ENCODE assay signal across 31 cellular contexts in genomic region chrY:8452963-8453362, GRCh38.
"Had no signal": no experiment of that assay in that cellular context is flagged by ENCODE, and none has a peak within 500 bp of the region (broad histone marks: within the 10 kb centered on the region; RNA-seq: fewer than 3 reads in every experiment).

No MANE protein-coding gene starts in this region.

- H3K27ac Mint-ChIP-seq: activated CD4-positive, alpha-beta T cell treated with anti-CD3 and anti-CD28 coated beads, Interleukin-2, amount 10 ng/mL, durations not matched to agents 24 days and 14 days; activated CD8-positive, alpha-beta T cell treated with anti-CD3 and anti-CD28 coated beads for 36 hours; activated naive CD4-positive, alpha-beta T cell treated with anti-CD3 and anti-CD28 coated beads for 36 hours; activated naive CD8-positive, alpha-beta T cell treated with anti-CD3 and anti-CD28 coated beads, Interleukin-2, amount 10 ng/mL, durations not matched to agents 7 days and 5 days; T-helper 1 cell treated with Interleukin-12 subunit alpha and Interleukin-12 subunit beta and Interleukin-4 antibody, amounts not matched to agents 30 μg/mL and 1 μg/mL, for 36 hours; T-helper 2 cell treated with Interferon-gamma antibody and Interleukin-4, amounts not matched to agents 5 μg/mL and 100 μg/mL, for 36 hours had no signal

- H3K4me1 Mint-ChIP-seq: activated CD4-positive, alpha-beta T cell treated with anti-CD3 and anti-CD28 coated beads, Interleukin-2, amount 10 ng/mL, durations not matched to agents 24 days and 14 days; activated naive CD8-positive, alpha-beta T cell treated with anti-CD3 and anti-CD28 coated beads, Interleukin-2, amount 10 ng/mL, durations not matched to agents 7 days and 5 days had no signal

- H3K27me3 ChIP-seq: adrenal gland, body of pancreas, breast epithelium, MG63, Peyer's patch had no signal

- H3K27ac ChIP-seq: adrenal gland, body of pancreas, breast epithelium, Peyer's patch had no signal

- H3K4me1 ChIP-seq: adrenal gland, body of pancreas, breast epithelium, Peyer's patch had no signal

- ATAC-seq: activated CD8-positive, alpha-beta T cell treated with anti-CD3 and anti-CD28 coated beads for 36 hours; body of pancreas; PC-3; Right ventricle myocardium inferior had no signal

- H3K27me3 Mint-ChIP-seq: activated CD4-positive, alpha-beta T cell treated with anti-CD3 and anti-CD28 coated beads, Interleukin-2, amount 10 ng/mL, durations not matched to agents 24 days and 14 days; activated CD8-positive, alpha-beta T cell treated with anti-CD3 and anti-CD28 coated beads for 36 hours; activated naive CD8-positive, alpha-beta T cell treated with anti-CD3 and anti-CD28 coated beads, Interleukin-2, amount 10 ng/mL, durations not matched to agents 7 days and 5 days had no signal

- H3K4me3 Mint-ChIP-seq: activated CD4-positive, alpha-beta T cell treated with anti-CD3 and anti-CD28 coated beads, Interleukin-2, amount 10 ng/mL, durations not matched to agents 24 days and 14 days; activated CD8-positive, alpha-beta T cell treated with anti-CD3 and anti-CD28 coated beads for 36 hours; activated naive CD4-positive, alpha-beta T cell treated with anti-CD3 and anti-CD28 coated beads for 36 hours; activated naive CD8-positive, alpha-beta T cell treated with anti-CD3 and anti-CD28 coated beads, Interleukin-2, amount 10 ng/mL, durations not matched to agents 7 days and 5 days; T-helper 1 cell treated with Interleukin-12 subunit alpha and Interleukin-12 subunit beta and Interleukin-4 antibody, amounts not matched to agents 30 μg/mL and 1 μg/mL, for 36 hours; T-helper 2 cell treated with Interferon-gamma antibody and Interleukin-4, amounts not matched to agents 5 μg/mL and 100 μg/mL, for 36 hours had no signal

- H3K9me3 Mint-ChIP-seq: activated CD4-positive, alpha-beta T cell treated with anti-CD3 and anti-CD28 coated beads, Interleukin-2, amount 10 ng/mL, durations not matched to agents 24 days and 14 days; activated CD8-positive, alpha-beta T cell treated with anti-CD3 and anti-CD28 coated beads for 36 hours; activated naive CD4-positive, alpha-beta T cell treated with anti-CD3 and anti-CD28 coated beads for 36 hours; activated naive CD8-positive, alpha-beta T cell treated with anti-CD3 and anti-CD28 coated beads, Interleukin-2, amount 10 ng/mL, durations not matched to agents 7 days and 5 days; T-helper 2 cell treated with Interferon-gamma antibody and Interleukin-4, amounts not matched to agents 5 μg/mL and 100 μg/mL, for 36 hours had no signal

- DNase-seq: activated CD4-positive, alpha-beta T cell treated with anti-CD3 and anti-CD28 coated beads, Interleukin-2, amount 10 ng/mL, durations not matched to agents 24 days and 14 days; activated CD4-positive, alpha-beta T cell treated with anti-CD3 and anti-CD28 coated beads, Interleukin-2, amount 50 U/mL, for 4 hours; activated CD4-positive, CD25-positive, alpha-beta regulatory T cell treated with anti-CD3 and anti-CD28 coated beads, Interleukin-2, amount 50 U/mL, for 72 hours; activated CD8-positive, alpha-beta T cell treated with anti-CD3 and anti-CD28 coated beads for 36 hours; activated gamma-delta T cell treated with Interleukin-2 at 50 U/mL for 16 hours; activated naive CD4-positive, alpha-beta T cell treated with anti-CD3 and anti-CD28 coated beads for 36 hours; activated naive CD8-positive, alpha-beta T cell treated with anti-CD3 and anti-CD28 coated beads, Interleukin-2, amount 10 ng/mL, durations not matched to agents 7 days and 5 days; activated T-cell treated with anti-CD3 and anti-CD28 coated beads, Interleukin-2, amount 50 U/mL, for 1 hour; adrenal gland; body of pancreas; caudate nucleus; cerebellar nuclear complex; Kasumi-1; KG1; MG63; NCI-H1048; NCI-H1105 treated with DMSO at 0.1 percent for 48 hours; NCI-H1436; NCI-H1694; NCI-H1930; NCI-H2081 treated with DMSO at 0.1 percent for 48 hours; NCI-H226; NCI-H524 treated with DMSO at 0.1 percent for 48 hours; PC-3; Peyer's patch; RPMI8226; SIG-M5 had no signal

- H3K36me3 Mint-ChIP-seq: activated naive CD8-positive, alpha-beta T cell treated with anti-CD3 and anti-CD28 coated beads, Interleukin-2, amount 10 ng/mL, durations not matched to agents 7 days and 5 days had no signal
